Comparison of ENCODE assay signal across 1 cellular context in genomic region chr14:89660183-89660582, GRCh38.
TF ChIP-seq lines count a peak whose summit lies in the region.

No MANE protein-coding gene starts in this region.

TF ChIP-seq in GM12878, 131 proteins besides CTCF, POLR2A, EP300 and RAD21 (continued from another document):
- no peak for TF ChIP-seq E2F8 (IDR thresholded peaks at IDR 0.05; ENCODE audit: low read depth, partially characterized antibody)
- TF ChIP-seq ATF3 (IDR thresholded peaks at IDR 0.05; ENCODE audit: borderline replicate concordance, extremely low read depth, low read depth, low read length): no peak
- no peak for TF ChIP-seq RB1 (IDR thresholded peaks at IDR 0.05; ENCODE audit: borderline replicate concordance)
